In genomic region chr18:2657043-2657512, GRCh38 we compare ENCODE assay signal across 8 cellular contexts. TPM values are rescaled to one million over a fixed set of nuclear protein-coding genes. Genes with fewer than 3 reads are reported as not detected.
A peak's percentile ranks its signal among the peaks of the same experiment; 100 is the strongest.
DNase-seq lines count a peak whose midpoint lies in the region; ATAC-seq and TF ChIP-seq lines count a peak whose summit lies in the region.

No MANE protein-coding gene starts in this region.

- H3K4me3 ChIP-seq in left lung, result peak overlapping the region; percentile 67 to 96

- peaks cover 38% of the 10 kb centered on the region for H3K4me1 Mint-ChIP-seq in activated naive CD4-positive, alpha-beta T cell treated with anti-CD3 and anti-CD28 coated beads for 36 hours (ENCODE audit: low read depth)
- peaks cover 38% of the 10 kb centered on the region for H3K4me1 Mint-ChIP-seq in activated T-helper 2 cell treated with anti-CD3 and anti-CD28 coated beads, Interferon-gamma antibody, Interleukin-2, Interleukin-4, amounts not matched to agents 10 μg/mL and 5 μg/mL and 100 μg/mL, durations not matched to agents 14 hours and 24 hours and 36 hours (ENCODE audit: low read depth)
- peaks cover 21% of the 10 kb centered on the region for H3K4me1 Mint-ChIP-seq in type B pancreatic cell (ENCODE audit: unreplicated experiment)

- H3K4me3 Mint-ChIP-seq in activated naive CD4-positive, alpha-beta T cell treated with anti-CD3 and anti-CD28 coated beads for 36 hours, result peak overlapping the region; percentile 93
- peak overlapping the region; percentile 98 for H3K4me3 Mint-ChIP-seq in activated T-helper 2 cell treated with anti-CD3 and anti-CD28 coated beads, Interferon-gamma antibody, Interleukin-2, Interleukin-4, amounts not matched to agents 10 μg/mL and 5 μg/mL and 100 μg/mL, durations not matched to agents 14 hours and 24 hours and 36 hours (ENCODE audit: low read depth)
- peak overlapping the region; percentile 96 for H3K4me3 Mint-ChIP-seq in type B pancreatic cell

- no peaks in the 10 kb centered on the region for H3K36me3 ChIP-seq in left lung

- H3K27ac ChIP-seq in left lung, result peak overlapping the region; percentile 96 to 99

- H3K27ac Mint-ChIP-seq in activated naive CD4-positive, alpha-beta T cell treated with anti-CD3 and anti-CD28 coated beads for 36 hours, result peak overlapping the region; percentile 96
- H3K27ac Mint-ChIP-seq in activated T-helper 2 cell treated with anti-CD3 and anti-CD28 coated beads, Interferon-gamma antibody, Interleukin-2, Interleukin-4, amounts not matched to agents 10 μg/mL and 5 μg/mL and 100 μg/mL, durations not matched to agents 14 hours and 24 hours and 36 hours, result peak overlapping the region; percentile 95
- peak overlapping the region; percentile 91 for H3K27ac Mint-ChIP-seq in type B pancreatic cell

- CTCF ChIA-PET in activated naive CD4-positive, alpha-beta T cell treated with anti-CD3 and anti-CD28 coated beads for 36 hours (lab: Charles Lee), result interaction anchor here (1.0 to 1.8 kb wide), 2 partner anchors 67 to 70 kb away, joined by 3 to 5 read pairs; no protein-coding TSS in a partner anchor

- intact Hi-C loops in activated naive CD4-positive, alpha-beta T cell treated with anti-CD3 and anti-CD28 coated beads for 36 hours (cut with micrococcal nuclease), result loop anchor here (1.0 to 10.0 kb wide), 7 partner anchors 25 to 1845 kb away; partner anchors contain the start of genes TGIF1 and YES1
- intact Hi-C loops in activated T-helper 2 cell treated with anti-CD3 and anti-CD28 coated beads, Interferon-gamma antibody, Interleukin-2, Interleukin-4, amounts not matched to agents 10 μg/mL and 5 μg/mL and 100 μg/mL, durations not matched to agents 14 hours and 24 hours and 36 hours (cut with micrococcal nuclease), result loop anchor here (2.0 to 10.0 kb wide), 5 partner anchors 26 to 1842 kb away; partner anchors contain the start of gene YES1
- intact Hi-C loops in left lung (cut with DNase I), result no loop called here

- TF ChIP-seq CTCF in left lung (IDR thresholded peaks at IDR 0.05) (no peak), type B pancreatic cell (conservative IDR thresholded peaks at IDR 0.05) (no peak)

- no peak for DNase-seq in activated naive CD4-positive, alpha-beta T cell treated with anti-CD3 and anti-CD28 coated beads for 36 hours
- no peak for DNase-seq in activated naive CD4-positive, alpha-beta T cell (lab: John Stamatoyannopoulos, UW)
- no peak for DNase-seq in activated T-helper 2 cell treated with anti-CD3 and anti-CD28 coated beads, Interferon-gamma antibody, Interleukin-2, Interleukin-4, amounts not matched to agents 10 μg/mL and 5 μg/mL and 100 μg/mL, durations not matched to agents 14 hours and 24 hours and 36 hours (ENCODE audit: low spot score)
- DNase-seq in left lung (no peak), type B pancreatic cell (ENCODE audit: extremely low spot score, unreplicated experiment) (no peak), H4 (ENCODE audit: low spot score) (no peak), C1 segment of cervical spinal cord (lab: John Stamatoyannopoulos, UW) (no peak)

- no peaks in the 10 kb centered on the region for H3K9me3 ChIP-seq in left lung

- ATAC-seq in left lung (no peak), HG03520 (IDR thresholded peaks at IDR 0.05; ENCODE audit: unreplicated experiment) (no peak)

- peaks cover 12 to 63% of the 10 kb centered on the region in 2 donors for H3K4me1 ChIP-seq in left lung

- no peaks in the 10 kb centered on the region for H3K9me3 Mint-ChIP-seq in activated naive CD4-positive, alpha-beta T cell treated with anti-CD3 and anti-CD28 coated beads for 36 hours
- H3K9me3 Mint-ChIP-seq in activated T-helper 2 cell treated with anti-CD3 and anti-CD28 coated beads, Interferon-gamma antibody, Interleukin-2, Interleukin-4, amounts not matched to agents 10 μg/mL and 5 μg/mL and 100 μg/mL, durations not matched to agents 14 hours and 24 hours and 36 hours, result no peaks in the 10 kb centered on the region
- no peaks in the 10 kb centered on the region for H3K9me3 Mint-ChIP-seq in type B pancreatic cell

- H3K27me3 ChIP-seq in left lung, result no peaks in the 10 kb centered on the region

- peaks cover 28% of the 10 kb centered on the region for H3K36me3 Mint-ChIP-seq in activated naive CD4-positive, alpha-beta T cell treated with anti-CD3 and anti-CD28 coated beads for 36 hours (ENCODE audit: low read depth)
- peaks cover 37% of the 10 kb centered on the region for H3K36me3 Mint-ChIP-seq in activated T-helper 2 cell treated with anti-CD3 and anti-CD28 coated beads, Interferon-gamma antibody, Interleukin-2, Interleukin-4, amounts not matched to agents 10 μg/mL and 5 μg/mL and 100 μg/mL, durations not matched to agents 14 hours and 24 hours and 36 hours (ENCODE audit: low read depth)
- peaks cover 4% of the 10 kb centered on the region for H3K36me3 Mint-ChIP-seq in type B pancreatic cell

- no peaks in the 10 kb centered on the region for H3K27me3 Mint-ChIP-seq in activated naive CD4-positive, alpha-beta T cell treated with anti-CD3 and anti-CD28 coated beads for 36 hours (ENCODE audit: low read depth)
- peaks cover 5% of the 10 kb centered on the region for H3K27me3 Mint-ChIP-seq in activated T-helper 2 cell treated with anti-CD3 and anti-CD28 coated beads, Interferon-gamma antibody, Interleukin-2, Interleukin-4, amounts not matched to agents 10 μg/mL and 5 μg/mL and 100 μg/mL, durations not matched to agents 14 hours and 24 hours and 36 hours (ENCODE audit: low read depth)
- peaks cover 19% of the 10 kb centered on the region for H3K27me3 Mint-ChIP-seq in type B pancreatic cell

RNA-seq across cellular contexts. Expression of gene SMCHD1, which starts 1.6 kb away (rescaled TPM):
- total RNA-seq in activated naive CD4-positive, alpha-beta T cell treated with anti-CD3 and anti-CD28 coated beads for 36 hours, result 10 to 100 TPM; 91.3 to 91.5 TPM
- total RNA-seq in activated T-helper 2 cell treated with anti-CD3 and anti-CD28 coated beads, Interferon-gamma antibody, Interleukin-2, Interleukin-4, amounts not matched to agents 10 μg/mL and 5 μg/mL and 100 μg/mL, durations not matched to agents 14 hours and 24 hours and 36 hours, result 100 and 101 TPM in 2 replicates
- total RNA-seq in left lung (10 to 100 TPM; 42.3 to 73.0 TPM), type B pancreatic cell (ENCODE audit: low replicate concordance) (40.1 and 56.5 TPM in 2 replicates)
- 15.2 and 26.6 TPM in 2 replicates for total RNA-seq in H4 (2014; rRNA removed; shearing (Covaris generic))

Comparison
In these comparisons a context has a peak if more than half of its experiments do, and no peak if none do; other contexts are left out.
1. intact Hi-C loops: an anchor here in activated naive CD4-positive, alpha-beta T cell treated with anti-CD3 and anti-CD28 coated beads for 36 hours (1.0 to 10.0 kb wide) and activated T-helper 2 cell treated with anti-CD3 and anti-CD28 coated beads, Interferon-gamma antibody, Interleukin-2, Interleukin-4, amounts not matched to agents 10 μg/mL and 5 μg/mL and 100 μg/mL, durations not matched to agents 14 hours and 24 hours and 36 hours (2.0 to 10.0 kb wide); none called in left lung.